ENCODE assay signal across 8 cellular contexts in genomic region chr12:4858385-4858784, GRCh38. TPM values are rescaled to one million over a fixed set of nuclear protein-coding genes. Genes with fewer than 3 reads are reported as not detected.
DNase-seq lines count a peak whose midpoint lies in the region; ATAC-seq and TF ChIP-seq lines count a peak whose summit lies in the region.

No MANE protein-coding gene starts in this region.

- TF ChIP-seq CTCF in MM.1S (IDR thresholded peaks at IDR 0.05; ENCODE audit: low read length), result no peak
- no peak for TF ChIP-seq CTCF in osteocyte (IDR thresholded peaks at IDR 0.05)
- TF ChIP-seq CTCF in Peyer's patch (IDR thresholded peaks at IDR 0.05), result no peak

- no peaks in the 10 kb centered on the region for H3K9me2 ChIP-seq in MM.1S (replicated peaks; ENCODE audit: insufficient read depth, low read length)

- no peak overlapping the region for H3K27ac ChIP-seq in MM.1S (ENCODE audit: low read length)
- H3K27ac ChIP-seq in Peyer's patch, result no peak overlapping the region

- H3K9me3 Mint-ChIP-seq in osteocyte (ENCODE audit: unreplicated experiment), result no peaks in the 10 kb centered on the region

- no peak overlapping the region for H2AFZ ChIP-seq in MM.1S (ENCODE audit: low read length)

- no peaks in the 10 kb centered on the region for H3K36me3 Mint-ChIP-seq in osteocyte (ENCODE audit: unreplicated experiment)

- peaks cover 41% of the 10 kb centered on the region for H3K27me3 Mint-ChIP-seq in osteocyte (ENCODE audit: unreplicated experiment)

- H3K4me3 ChIP-seq in MM.1S (ENCODE audit: low read length) (no peak overlapping the region), Peyer's patch (peak overlapping the region in 1 of 4 donors; percentile 24)

- H3K27ac Mint-ChIP-seq in osteocyte (ENCODE audit: unreplicated experiment), result no peak overlapping the region

- H3K27me3 ChIP-seq in MM.1S (replicated peaks; ENCODE audit: insufficient read depth, low read length), result no peaks in the 10 kb centered on the region
- peaks cover 0 to 4% of the 10 kb centered on the region in 2 donors for H3K27me3 ChIP-seq in Peyer's patch

- TF ChIP-seq POLR2A in Peyer's patch (IDR thresholded peaks at IDR 0.05), result no peak

- no peaks in the 10 kb centered on the region for H3K36me3 ChIP-seq in MM.1S (replicated peaks; ENCODE audit: insufficient read depth, low read length)
- H3K36me3 ChIP-seq in Peyer's patch, result no peaks in the 10 kb centered on the region

- no peak for ATAC-seq in GM19463 (IDR thresholded peaks at IDR 0.05; ENCODE audit: unreplicated experiment)

- no peaks in the 10 kb centered on the region for H3F3A ChIP-seq in MM.1S (ENCODE audit: insufficient read depth, low read length)

- H3K9me3 ChIP-seq in MM.1S (replicated peaks; ENCODE audit: insufficient read depth, low read length) (no peaks in the 10 kb centered on the region), Peyer's patch (no peaks in the 10 kb centered on the region)

- H3K4me3 Mint-ChIP-seq in osteocyte (ENCODE audit: unreplicated experiment), result peak overlapping the region; percentile 26

- H3K4me2 ChIP-seq in MM.1S (ENCODE audit: low read depth, low read length), result peak overlapping the region; percentile 56; the same call in 1 of the 2 replicates

- no peaks in the 10 kb centered on the region for H4K20me1 ChIP-seq in MM.1S (ENCODE audit: insufficient read depth, low read length)

- H3K4me1 ChIP-seq in MM.1S (ENCODE audit: low read length) (peaks cover 12% of the 10 kb centered on the region), Peyer's patch (peaks cover 0 to 13% (median 3%) of the 10 kb centered on the region in 4 donors)

- no peaks in the 10 kb centered on the region for H3K79me2 ChIP-seq in MM.1S (ENCODE audit: low read length)

- DNase-seq in ELF-1 (ENCODE audit: low read depth, low spot score), result peak; percentile 70
- no peak for DNase-seq in MM.1S
- DNase-seq in globus pallidus (ENCODE audit: low spot score), result peak; percentile 46
- peak; percentile 57 for DNase-seq in osteocyte (ENCODE audit: extremely low spot score, unreplicated experiment)
- no peak for DNase-seq in stimulated activated naive CD4-positive, alpha-beta T cell treated with Interleukin-2 at 50 U/mL for 16 hours (lab: John Stamatoyannopoulos, UW)
- no peak for DNase-seq in LoVo (ENCODE audit: low spot score)
- DNase-seq in Peyer's patch, result no peak

- no peak overlapping the region for H3K9ac ChIP-seq in MM.1S (ENCODE audit: low read length)

- peaks cover 12% of the 10 kb centered on the region for H3K4me1 Mint-ChIP-seq in osteocyte (ENCODE audit: unreplicated experiment)

RNA-seq across cellular contexts. Expression of gene KCNA1, which starts 51.3 kb away (rescaled TPM):
- total RNA-seq in osteocyte, result 0.31 and 0.40 TPM in 2 replicates
- total RNA-seq in Peyer's patch, result not detected

Comparison
In these comparisons a context has a peak if more than half of its experiments do, and no peak if none do; other contexts are left out.
1. DNase-seq: peak in ELF-1 (single experiment), globus pallidus (single experiment) and osteocyte (single experiment); none in MM.1S (single experiment), stimulated activated naive CD4-positive, alpha-beta T cell treated with Interleukin-2 at 50 U/mL for 16 hours (single experiment), LoVo (single experiment) and Peyer's patch (0 of 3).